27 cellular contexts compared by ENCODE assay signal in genomic region chr15:88223099-88223498, GRCh38. TPM values are rescaled to one million over a fixed set of nuclear protein-coding genes. Genes with fewer than 3 reads are reported as not detected.
"Had no signal": no experiment of that assay in that cellular context is flagged by ENCODE, and none has a peak within 500 bp of the region (broad histone marks: within the 10 kb centered on the region; RNA-seq: fewer than 3 reads in every experiment).

No MANE protein-coding gene starts in this region.

- DNase-seq: activated CD4-positive, alpha-beta memory T cell treated with anti-CD3 and anti-CD28 coated beads for 36 hours; activated CD4-positive, alpha-beta T cell treated with anti-CD3 and anti-CD28 coated beads for 36 hours; activated CD4-positive, alpha-beta T cell treated with anti-CD3 and anti-CD28 coated beads, Interleukin-2, amount 10 ng/mL, durations not matched to agents 24 days and 14 days; activated CD4-positive, CD25-positive, alpha-beta regulatory T cell; activated CD4-positive, CD25-positive, alpha-beta regulatory T cell treated with anti-CD3 and anti-CD28 coated beads, Interleukin-2, amount 50 U/mL, for 72 hours; activated CD8-positive, alpha-beta memory T cell treated with anti-CD3 and anti-CD28 coated beads, Interleukin-2, amount 50 U/mL, for 48 hours; activated gamma-delta T cell; activated naive CD4-positive, alpha-beta T cell; activated naive CD4-positive, alpha-beta T cell treated with anti-CD3 and anti-CD28 coated beads, Interleukin-2, amount 10 ng/mL, durations not matched to agents 7 days and 5 days; activated naive CD8-positive, alpha-beta T cell treated with anti-CD3 and anti-CD28 coated beads, Interleukin-2, amount 10 ng/mL, durations not matched to agents 7 days and 5 days; activated T-cell treated with anti-CD3 and anti-CD28 coated beads for 4 hours; activated T-cell treated with anti-CD3 and anti-CD28 coated beads, Interleukin-2, amount 50 U/mL, for 24 hours; activated T-cell treated with anti-CD3 and anti-CD28 coated beads, Interleukin-2, amount 50 U/mL, for 72 hours; amniotic stem cell; body of pancreas; central memory CD4-positive, alpha-beta T cell; cerebellar nuclear complex; colonic mucosa; effector CD8-positive, alpha-beta T cell; foreskin keratinocyte; gastrocnemius medialis; T-helper 2 cell had no signal

- H3K36me3 Mint-ChIP-seq: activated CD4-positive, alpha-beta memory T cell treated with anti-CD3 and anti-CD28 coated beads for 36 hours; activated naive CD4-positive, alpha-beta T cell treated with anti-CD3 and anti-CD28 coated beads, Interleukin-2, amount 10 ng/mL, durations not matched to agents 7 days and 5 days; activated naive CD4-positive, alpha-beta T cell treated with anti-CD3 and anti-CD28 coated beads, Interleukin-2, amount 50 U/mL, for 72 hours; activated naive CD8-positive, alpha-beta T cell treated with anti-CD3 and anti-CD28 coated beads, Interleukin-2, amount 10 ng/mL, durations not matched to agents 7 days and 5 days had no signal

- ATAC-seq: activated CD4-positive, alpha-beta T cell treated with anti-CD3 and anti-CD28 coated beads for 36 hours; activated naive CD4-positive, alpha-beta T cell treated with anti-CD3 and anti-CD28 coated beads, Interleukin-2, amount 50 U/mL, for 72 hours; activated T-cell treated with anti-CD3 and anti-CD28 coated beads, Interleukin-2, amount 50 U/mL, for 72 hours; body of pancreas; foreskin keratinocyte; gastrocnemius medialis had no signal

- H3K4me3 Mint-ChIP-seq: activated CD4-positive, alpha-beta memory T cell treated with anti-CD3 and anti-CD28 coated beads for 36 hours; activated CD4-positive, alpha-beta T cell treated with anti-CD3 and anti-CD28 coated beads for 36 hours; activated CD4-positive, alpha-beta T cell treated with anti-CD3 and anti-CD28 coated beads, Interleukin-2, amount 10 ng/mL, durations not matched to agents 24 days and 14 days; activated naive CD4-positive, alpha-beta T cell treated with anti-CD3 and anti-CD28 coated beads, Interleukin-2, amount 10 ng/mL, durations not matched to agents 7 days and 5 days; activated naive CD8-positive, alpha-beta T cell treated with anti-CD3 and anti-CD28 coated beads, Interleukin-2, amount 10 ng/mL, durations not matched to agents 7 days and 5 days; activated T-cell treated with anti-CD3 and anti-CD28 coated beads, Interleukin-2, amount 50 U/mL, for 24 hours; activated T-cell treated with anti-CD3 and anti-CD28 coated beads, Interleukin-2, amount 50 U/mL, for 72 hours had no signal

- H3K4me1 Mint-ChIP-seq: activated CD4-positive, alpha-beta T cell treated with anti-CD3 and anti-CD28 coated beads for 36 hours; activated CD4-positive, alpha-beta T cell treated with anti-CD3 and anti-CD28 coated beads, Interleukin-2, amount 10 ng/mL, durations not matched to agents 24 days and 14 days; activated naive CD4-positive, alpha-beta T cell treated with anti-CD3 and anti-CD28 coated beads, Interleukin-2, amount 10 ng/mL, durations not matched to agents 7 days and 5 days; activated naive CD8-positive, alpha-beta T cell treated with anti-CD3 and anti-CD28 coated beads, Interleukin-2, amount 10 ng/mL, durations not matched to agents 7 days and 5 days had no signal

- H3K27ac Mint-ChIP-seq: activated CD4-positive, alpha-beta memory T cell treated with anti-CD3 and anti-CD28 coated beads for 36 hours; activated CD4-positive, alpha-beta T cell treated with anti-CD3 and anti-CD28 coated beads for 36 hours; activated CD4-positive, alpha-beta T cell treated with anti-CD3 and anti-CD28 coated beads, Interleukin-2, amount 10 ng/mL, durations not matched to agents 24 days and 14 days; activated naive CD4-positive, alpha-beta T cell treated with anti-CD3 and anti-CD28 coated beads, Interleukin-2, amount 10 ng/mL, durations not matched to agents 7 days and 5 days; activated naive CD4-positive, alpha-beta T cell treated with anti-CD3 and anti-CD28 coated beads, Interleukin-2, amount 50 U/mL, for 72 hours; activated naive CD8-positive, alpha-beta T cell treated with anti-CD3 and anti-CD28 coated beads, Interleukin-2, amount 10 ng/mL, durations not matched to agents 7 days and 5 days; activated T-cell treated with anti-CD3 and anti-CD28 coated beads, Interleukin-2, amount 50 U/mL, for 24 hours; activated T-cell treated with anti-CD3 and anti-CD28 coated beads, Interleukin-2, amount 50 U/mL, for 72 hours had no signal

- H3K27ac ChIP-seq: body of pancreas, colonic mucosa, epithelial cell of prostate, esophagus muscularis mucosa, foreskin keratinocyte, gastrocnemius medialis had no signal

- H3K9me3 Mint-ChIP-seq: activated CD4-positive, alpha-beta memory T cell treated with anti-CD3 and anti-CD28 coated beads for 36 hours; activated CD4-positive, alpha-beta T cell treated with anti-CD3 and anti-CD28 coated beads, Interleukin-2, amount 10 ng/mL, durations not matched to agents 24 days and 14 days; activated naive CD4-positive, alpha-beta T cell treated with anti-CD3 and anti-CD28 coated beads, Interleukin-2, amount 10 ng/mL, durations not matched to agents 7 days and 5 days; activated naive CD4-positive, alpha-beta T cell treated with anti-CD3 and anti-CD28 coated beads, Interleukin-2, amount 50 U/mL, for 72 hours; activated naive CD8-positive, alpha-beta T cell treated with anti-CD3 and anti-CD28 coated beads, Interleukin-2, amount 10 ng/mL, durations not matched to agents 7 days and 5 days; activated T-cell treated with anti-CD3 and anti-CD28 coated beads, Interleukin-2, amount 50 U/mL, for 24 hours; activated T-cell treated with anti-CD3 and anti-CD28 coated beads, Interleukin-2, amount 50 U/mL, for 72 hours had no signal

- H3K27me3 Mint-ChIP-seq: activated naive CD8-positive, alpha-beta T cell treated with anti-CD3 and anti-CD28 coated beads, Interleukin-2, amount 10 ng/mL, durations not matched to agents 7 days and 5 days had no signal

RNA-seq across cellular contexts. Expression of gene NTRK3, which starts 33.4 kb away (rescaled TPM):
- total RNA-seq: activated naive CD8-positive, alpha-beta T cell treated with anti-CD3 and anti-CD28 coated beads, Interleukin-2, amount 10 ng/mL, durations not matched to agents 7 days and 5 days; dermis microvascular lymphatic vessel endothelial cell; endothelial cell of umbilical vein; foreskin keratinocyte had no signal
